ENCODE assay signal across 8 cellular contexts in the genomic region with DNA sequence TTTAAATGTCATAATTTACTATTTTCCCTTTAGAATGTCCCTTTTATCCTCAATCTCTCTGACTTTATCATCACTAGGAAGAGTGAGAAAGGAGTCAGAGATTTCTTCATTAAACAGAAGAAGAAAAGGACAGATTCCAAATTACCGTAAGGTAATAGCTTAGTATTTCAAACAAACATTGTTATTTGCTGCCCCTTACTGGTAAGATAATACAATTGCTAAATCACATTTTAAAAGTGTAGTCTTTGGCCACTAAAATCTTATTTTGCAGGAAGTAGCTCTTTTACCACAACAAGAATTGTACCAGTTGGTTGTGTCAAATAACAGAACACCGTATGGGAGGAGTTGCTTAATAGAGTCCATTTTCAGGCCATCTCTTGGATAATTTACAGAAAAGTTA. TPM values are rescaled to one million over a fixed set of nuclear protein-coding genes. Genes with fewer than 3 reads are reported as not detected.
DNase-seq lines count a peak whose midpoint lies in the region; ATAC-seq and TF ChIP-seq lines count a peak whose summit lies in the region.

No MANE protein-coding gene starts in this region.

- TF ChIP-seq POLR2A in tibial nerve (IDR thresholded peaks at IDR 0.05), result no peak

- peak; percentile 29 for DNase-seq in GM12865 (ENCODE audit: low read depth)
- peak; percentile 15 for DNase-seq in RPMI8226
- peak; percentile 23 for DNase-seq in fibroblast of villous mesenchyme (ENCODE audit: low read depth)
- no peak for DNase-seq in tibial nerve (ENCODE audit: low spot score in 2 of 2)
- no peak for DNase-seq in activated gamma-delta T cell (lab: John Stamatoyannopoulos, UW)
- no peak for DNase-seq in amygdala (lab: John Stamatoyannopoulos, UW)

- no peaks in the 10 kb centered on the region for H3K27me3 ChIP-seq in tibial nerve

- TF ChIP-seq CTCF in GM12865 (IDR thresholded peaks at IDR 0.05; ENCODE audit: insufficient read depth, low read depth, low read length, missing control alignments) (peak; percentile 16), fibroblast of villous mesenchyme (IDR thresholded peaks at IDR 0.05; ENCODE audit: insufficient read depth, low read depth, low read length) (peak; percentile 29), tibial nerve (IDR thresholded peaks at IDR 0.05) (peak; percentile 16 to 49 (median 28))

- WGBS in tibial nerve, 2 donors, result 13 to 18% methylated on average over 2 of the region's 2 CpGs

- H3K4me3 ChIP-seq in GM12865 (ENCODE audit: low read depth, low read length) (no peak overlapping the region), fibroblast of villous mesenchyme (ENCODE audit: low read depth, low read length) (no peak overlapping the region), tibial nerve (no peak overlapping the region)

- H3K27ac ChIP-seq in tibial nerve, result no peak overlapping the region

- no peak for TF ChIP-seq EP300 in tibial nerve (IDR thresholded peaks at IDR 0.05)

- ATAC-seq in HG02759 (IDR thresholded peaks at IDR 0.05; ENCODE audit: unreplicated experiment) (peak; percentile 38), GM21619 (IDR thresholded peaks at IDR 0.05; ENCODE audit: unreplicated experiment) (no peak)

- H3K4me1 ChIP-seq in tibial nerve, result peaks cover 0 to 18% (median 0%) of the 10 kb centered on the region in 4 donors

- no peaks in the 10 kb centered on the region for H3K36me3 ChIP-seq in tibial nerve

- H3K9me3 ChIP-seq in tibial nerve, result no peaks in the 10 kb centered on the region

RNA-seq across cellular contexts. Expression of a gene that starts 53.7 kb away (rescaled TPM):
- 55.7 and 81.2 TPM in 2 replicates for total RNA-seq in fibroblast of villous mesenchyme
- 10 to 100 TPM; 57.3 to 70.6 (median 65.0) TPM for total RNA-seq in tibial nerve

RNA-seq across cellular contexts. Expression of a gene that starts 54.0 kb away (rescaled TPM):
- total RNA-seq in fibroblast of villous mesenchyme (13.2 and 20.7 TPM in 2 replicates), tibial nerve (10 to 100 TPM; 13.7 to 31.5 (median 15.7) TPM)

Comparison
In these comparisons a context has a peak if more than half of its experiments do, and no peak if none do; other contexts are left out.
1. DNase-seq: peak in GM12865 (single experiment), RPMI8226 (single experiment) and fibroblast of villous mesenchyme (single experiment); none in tibial nerve (0 of 2), activated gamma-delta T cell (single experiment) and amygdala (0 of 56).
2. Peak in every context shown above with its lines, with median percentiles within 50 percentile points of each other: CTCF ChIP-seq.